ENCODE assay signal across 21 cellular contexts in the genomic region with DNA sequence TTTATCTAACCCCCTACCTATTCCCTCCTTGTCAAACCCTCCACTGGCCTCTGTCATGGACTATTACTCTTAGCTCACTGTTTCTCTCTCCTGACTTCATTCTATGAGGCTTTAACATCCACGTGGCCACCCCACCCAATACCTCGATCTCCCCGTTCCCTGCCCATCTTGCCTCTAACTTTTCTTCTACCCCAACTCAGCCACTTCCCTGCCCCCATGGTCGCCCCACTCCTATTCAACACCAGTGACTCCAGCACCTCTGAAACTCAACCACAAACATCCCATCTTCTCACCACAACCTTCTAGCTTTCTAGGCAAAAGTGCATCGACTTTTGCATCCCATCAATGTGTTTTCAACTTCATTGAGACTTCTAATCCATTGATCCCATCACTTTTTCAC.
DNase-seq lines count a peak whose midpoint lies in the region; ATAC-seq lines count a peak whose summit lies in the region.
"Had no signal": no experiment of that assay in that cellular context is flagged by ENCODE, and none has a peak within 500 bp of the region (broad histone marks: within the 10 kb centered on the region; RNA-seq: fewer than 3 reads in every experiment).

No MANE protein-coding gene starts in this region.

- H2AK5ac ChIP-seq in trophoblast cell (ENCODE audit: low read length), result peak overlapping the region; percentile 90

- peak overlapping the region; percentile 17 for H3K27ac Mint-ChIP-seq in activated CD8-positive, alpha-beta memory T cell treated with anti-CD3 and anti-CD28 coated beads, Interleukin-2, amount 10 ng/mL, durations not matched to agents 7 days and 5 days
- peak overlapping the region; percentile 7 for H3K27ac Mint-ChIP-seq in activated CD8-positive, alpha-beta T cell treated with anti-CD3 and anti-CD28 coated beads, Interleukin-2, amount 10 ng/mL, durations not matched to agents 7 days and 5 days

- H3K4me3 Mint-ChIP-seq in activated CD8-positive, alpha-beta memory T cell treated with anti-CD3 and anti-CD28 coated beads, Interleukin-2, amount 10 ng/mL, durations not matched to agents 7 days and 5 days, result no peak overlapping the region
- H3K4me3 Mint-ChIP-seq in activated CD8-positive, alpha-beta T cell treated with anti-CD3 and anti-CD28 coated beads, Interleukin-2, amount 10 ng/mL, durations not matched to agents 7 days and 5 days, result no peak overlapping the region
- H3K4me3 Mint-ChIP-seq: CD4-positive, CD25-positive, alpha-beta regulatory T cell; IgD-negative memory B cell had no signal

- H3K36me3 Mint-ChIP-seq in activated CD8-positive, alpha-beta memory T cell treated with anti-CD3 and anti-CD28 coated beads, Interleukin-2, amount 10 ng/mL, durations not matched to agents 7 days and 5 days, result peaks cover 22% of the 10 kb centered on the region
- peaks cover 15% of the 10 kb centered on the region for H3K36me3 Mint-ChIP-seq in activated CD8-positive, alpha-beta T cell treated with anti-CD3 and anti-CD28 coated beads, Interleukin-2, amount 10 ng/mL, durations not matched to agents 7 days and 5 days (ENCODE audit: low read depth)
- H3K36me3 Mint-ChIP-seq: CD4-positive, CD25-positive, alpha-beta regulatory T cell had no signal

- H4K12ac ChIP-seq in trophoblast cell (ENCODE audit: low read depth, low read length), result no peak overlapping the region

- H3K23ac ChIP-seq in trophoblast cell (ENCODE audit: low read length), result no peak overlapping the region

- no peaks in the 10 kb centered on the region for H3K27me3 ChIP-seq in trophoblast cell (ENCODE audit: insufficient read depth, low read length)
- H3K27me3 ChIP-seq: BLaER1 had no signal

- H2BK12ac ChIP-seq in trophoblast cell (ENCODE audit: low read length), result peak overlapping the region; percentile 25

- CTCF ChIA-PET in activated CD8-positive, alpha-beta memory T cell treated with anti-CD3 and anti-CD28 coated beads, Interleukin-2, amount 10 ng/mL, durations not matched to agents 7 days and 5 days (lab: Charles Lee), result interaction anchor here (1.0 to 2.1 kb wide), 3 partner anchors 9 to 140 kb away, joined by 5 to 8 read pairs (median 6); no protein-coding TSS in a partner anchor
- CTCF ChIA-PET in activated CD8-positive, alpha-beta T cell treated with anti-CD3 and anti-CD28 coated beads, Interleukin-2, amount 10 ng/mL, durations not matched to agents 7 days and 5 days (lab: Charles Lee), result interaction anchor here (0.8 kb wide), 1 partner anchor 163 kb away, joined by 3 read pairs; no protein-coding TSS in a partner anchor

- peaks cover 39% of the 10 kb centered on the region for H3K4me1 Mint-ChIP-seq in activated CD8-positive, alpha-beta memory T cell treated with anti-CD3 and anti-CD28 coated beads, Interleukin-2, amount 10 ng/mL, durations not matched to agents 7 days and 5 days
- peaks cover 43% of the 10 kb centered on the region for H3K4me1 Mint-ChIP-seq in activated CD8-positive, alpha-beta T cell treated with anti-CD3 and anti-CD28 coated beads, Interleukin-2, amount 10 ng/mL, durations not matched to agents 7 days and 5 days (ENCODE audit: low read depth)

- H3K9me3 Mint-ChIP-seq in activated CD8-positive, alpha-beta memory T cell treated with anti-CD3 and anti-CD28 coated beads, Interleukin-2, amount 10 ng/mL, durations not matched to agents 7 days and 5 days (ENCODE audit: low read depth), result peaks cover 5% of the 10 kb centered on the region
- H3K9me3 Mint-ChIP-seq in activated CD8-positive, alpha-beta T cell treated with anti-CD3 and anti-CD28 coated beads, Interleukin-2, amount 10 ng/mL, durations not matched to agents 7 days and 5 days (ENCODE audit: insufficient read depth), result peaks cover 13% of the 10 kb centered on the region

- H2BK5ac ChIP-seq in trophoblast cell (ENCODE audit: low read depth, low read length, poor library complexity), result peak overlapping the region; percentile 55

- peak overlapping the region; percentile 81 for H2BK120ac ChIP-seq in trophoblast cell (ENCODE audit: insufficient read depth, low read length, poor library complexity)

- POLR2A ChIA-PET in activated CD8-positive, alpha-beta T cell treated with anti-CD3 and anti-CD28 coated beads, Interleukin-2, amount 10 ng/mL, durations not matched to agents 7 days and 5 days (lab: Charles Lee), result no interaction called here

- no peak overlapping the region for H2AFZ ChIP-seq in trophoblast cell (ENCODE audit: insufficient read depth, low read length, poor library complexity)

- H3K18ac ChIP-seq in trophoblast cell (ENCODE audit: low read length), result no peak overlapping the region

- H3K9ac ChIP-seq in trophoblast cell (ENCODE audit: low read length), result no peak overlapping the region
- H3K9ac ChIP-seq: BLaER1 had no signal

- H3K4me3 ChIP-seq in Jurkat, Clone E6-1 (ENCODE audit: low read length), result no peak overlapping the region
- no peak overlapping the region for H3K4me3 ChIP-seq in trophoblast cell (ENCODE audit: low read depth, low read length)
- H3K4me3 ChIP-seq: BLaER1 had no signal

- peak; percentile 67 for DNase-seq in activated CD8-positive, alpha-beta memory T cell treated with anti-CD3 and anti-CD28 coated beads, Interleukin-2, amount 10 ng/mL, durations not matched to agents 7 days and 5 days
- no peak for DNase-seq in activated CD8-positive, alpha-beta memory T cell treated with anti-CD3 and anti-CD28 coated beads, Interleukin-2, amount 50 U/mL, for 48 hours
- peak; percentile 41 for DNase-seq in Jurkat, Clone E6-1 (ENCODE audit: low read depth, low spot score)
- peak; percentile 56 for DNase-seq in activated CD8-positive, alpha-beta T cell treated with anti-CD3 and anti-CD28 coated beads, Interleukin-2, amount 10 ng/mL, durations not matched to agents 7 days and 5 days
- DNase-seq in trophoblast cell, result no peak
- DNase-seq in SKM-1 treated with dmso at 0.1 percent for 144 hours (lab: John Stamatoyannopoulos, UW; ENCODE audit: unreplicated experiment), result no peak
- DNase-seq: CD4-positive, CD25-positive, alpha-beta regulatory T cell; DMS153; Kasumi-1; NCI-H1105; NCI-H146; NCI-H2029; NCI-H446; NCI-H524 treated with DMSO at 0.1 percent for 48 hours; NCI-H774; NK-92 treated with Interleukin-12 subunit alpha and Interleukin-12 subunit beta, amount 100 ng/mL, for 24 hours; PC-3 had no signal

- peaks cover 17 to 18% of the 10 kb centered on the region in 2 experiments for H3K4me1 ChIP-seq in trophoblast cell (ENCODE audit: control insufficient read depth in 1 of 2, insufficient read depth in 2 of 2, low read length in 2 of 2)

- peak overlapping the region; percentile 66 for H3K27ac ChIP-seq in trophoblast cell (ENCODE audit: low read depth, low read length)
- H3K27ac ChIP-seq: BLaER1 had no signal

- ATAC-seq in activated CD8-positive, alpha-beta memory T cell treated with anti-CD3 and anti-CD28 coated beads, Interleukin-2, amount 10 ng/mL, durations not matched to agents 7 days and 5 days, result peak; percentile 58
- peak; percentile 63 for ATAC-seq in activated CD8-positive, alpha-beta T cell treated with anti-CD3 and anti-CD28 coated beads, Interleukin-2, amount 10 ng/mL, durations not matched to agents 7 days and 5 days
- ATAC-seq in GM19351 (IDR thresholded peaks at IDR 0.05; ENCODE audit: unreplicated experiment), result no peak
- ATAC-seq: HCT116, PC-3 had no signal

- 100% methylated on average over 2 of the region's 5 CpGs for WGBS in trophoblast cell (ENCODE audit: extremely low coverage, insufficient coverage, insufficient read length)

- no peak overlapping the region for H3K4me2 ChIP-seq in trophoblast cell (ENCODE audit: low read length)
- H3K4me2 ChIP-seq: BLaER1 had no signal

- H3K36me3 ChIP-seq in trophoblast cell (ENCODE audit: control insufficient read depth in 1 of 2, insufficient read depth in 2 of 2, low read length in 2 of 2), result no peaks in the 10 kb centered on the region
- H3K36me3 ChIP-seq: BLaER1 had no signal

- H3K9me3 ChIP-seq in trophoblast cell (ENCODE audit: insufficient read depth, low read depth, low read length), result peaks cover 6% of the 10 kb centered on the region

- peaks cover 23% of the 10 kb centered on the region for H3K79me1 ChIP-seq in trophoblast cell (ENCODE audit: low read length)

- no peaks in the 10 kb centered on the region for H3K79me2 ChIP-seq in trophoblast cell (ENCODE audit: control insufficient read depth, insufficient read depth, low read length, poor library complexity)

- H3K14ac ChIP-seq in trophoblast cell (ENCODE audit: low read length), result peak overlapping the region; percentile 42

- no peak overlapping the region for H3K4ac ChIP-seq in trophoblast cell (ENCODE audit: low read depth, low read length)

- H4K8ac ChIP-seq in trophoblast cell (ENCODE audit: low read depth, low read length), result peak overlapping the region; percentile 33

- H3K27me3 Mint-ChIP-seq in activated CD8-positive, alpha-beta memory T cell treated with anti-CD3 and anti-CD28 coated beads, Interleukin-2, amount 10 ng/mL, durations not matched to agents 7 days and 5 days, result peaks cover 14% of the 10 kb centered on the region
- peaks cover 18% of the 10 kb centered on the region for H3K27me3 Mint-ChIP-seq in activated CD8-positive, alpha-beta T cell treated with anti-CD3 and anti-CD28 coated beads, Interleukin-2, amount 10 ng/mL, durations not matched to agents 7 days and 5 days (ENCODE audit: low read depth)
- H3K27me3 Mint-ChIP-seq: CD4-positive, CD25-positive, alpha-beta regulatory T cell; IgD-negative memory B cell had no signal

- peak overlapping the region; percentile 97 for H4K91ac ChIP-seq in trophoblast cell (ENCODE audit: low read depth, low read length)

Comparison
In these comparisons a context has a peak if more than half of its experiments do, and no peak if none do; other contexts are left out.
1. DNase-seq: peak in activated CD8-positive, alpha-beta memory T cell treated with anti-CD3 and anti-CD28 coated beads, Interleukin-2, amount 10 ng/mL, durations not matched to agents 7 days and 5 days (single experiment), Jurkat, Clone E6-1 (single experiment) and activated CD8-positive, alpha-beta T cell treated with anti-CD3 and anti-CD28 coated beads, Interleukin-2, amount 10 ng/mL, durations not matched to agents 7 days and 5 days (single experiment); none in activated CD8-positive, alpha-beta memory T cell treated with anti-CD3 and anti-CD28 coated beads, Interleukin-2, amount 50 U/mL, for 48 hours (single experiment), trophoblast cell (0 of 2) and SKM-1 treated with dmso at 0.1 percent for 144 hours (single experiment).